In genomic region chr12:127362121-127362520, GRCh38 we compare ENCODE assay signal across 33 cellular contexts.
"Had no signal": no experiment of that assay in that cellular context is flagged by ENCODE, and none has a peak within 500 bp of the region (broad histone marks: within the 10 kb centered on the region; RNA-seq: fewer than 3 reads in every experiment).

No MANE protein-coding gene starts in this region.

- H3K4me3 ChIP-seq: adrenal gland, ascending aorta, body of pancreas, breast epithelium, cardiac muscle cell had no signal

- H3K4me1 ChIP-seq: adrenal gland, ascending aorta, body of pancreas, breast epithelium had no signal

- DNase-seq: activated effector memory CD4-positive, alpha-beta T cell treated with anti-CD3 and anti-CD28 coated beads, Interleukin-2, amount 50 U/mL, for 16 hours; activated effector memory CD4-positive, alpha-beta T cell treated with Interleukin-2 at 50 U/mL for 16 hours; activated gamma-delta T cell; activated gamma-delta T cell treated with Interleukin-2 at 50 U/mL for 16 hours; activated naive CD4-positive, alpha-beta T cell; activated naive CD4-positive, alpha-beta T cell treated with anti-CD3 and anti-CD28 coated beads for 36 hours; activated naive CD4-positive, alpha-beta T cell treated with anti-CD3 and anti-CD28 coated beads, Interleukin-2, amount 10 ng/mL, durations not matched to agents 7 days and 5 days; activated naive CD4-positive, alpha-beta T cell treated with anti-CD3 and anti-CD28 coated beads, Interleukin-2, amount 50 U/mL, for 16 hours; activated naive CD4-positive, alpha-beta T cell treated with Interleukin-2 at 50 U/mL for 16 hours; activated naive CD8-positive, alpha-beta T cell treated with anti-CD3 and anti-CD28 coated beads for 36 hours; activated naive CD8-positive, alpha-beta T cell treated with anti-CD3 and anti-CD28 coated beads, Interleukin-2, amount 10 ng/mL, durations not matched to agents 7 days and 5 days; activated naive CD8-positive, alpha-beta T cell treated with anti-CD3 and anti-CD28 coated beads, Interleukin-2, amount 50 U/mL, for 24 hours; activated T-cell treated with anti-CD3 and anti-CD28 coated beads for 4 hours; activated T-cell treated with anti-CD3 and anti-CD28 coated beads, Interleukin-2, amount 50 U/mL, for 1 hour; activated T-cell treated with anti-CD3 and anti-CD28 coated beads, Interleukin-2, amount 50 U/mL, for 24 hours; activated T-cell treated with anti-CD3 and anti-CD28 coated beads, Interleukin-2, amount 50 U/mL, for 4 hours; activated T-cell treated with anti-CD3 and anti-CD28 coated beads, Interleukin-2, amount 50 U/mL, for 48 hours; activated T-cell treated with anti-CD3 and anti-CD28 coated beads, Interleukin-2, amount 50 U/mL, for 72 hours; adrenal gland; amniotic stem cell; amygdala; anterior cingulate cortex; aorta; body of pancreas; brain microvascular endothelial cell; caudate nucleus; central memory CD4-positive, alpha-beta T cell; cerebellar nuclear complex had no signal

- H3K27me3 ChIP-seq: adrenal gland, ascending aorta, body of pancreas, brain microvascular endothelial cell, breast epithelium, cardiac muscle cell had no signal

- ATAC-seq: activated naive CD4-positive, alpha-beta T cell treated with anti-CD3 and anti-CD28 coated beads, Interleukin-2, amount 50 U/mL, for 72 hours; activated naive CD8-positive, alpha-beta T cell treated with anti-CD3 and anti-CD28 coated beads, Interleukin-2, amount 50 U/mL, for 24 hours; activated T-cell treated with anti-CD3 and anti-CD28 coated beads, Interleukin-2, amount 50 U/mL, for 4 hours; activated T-cell treated with anti-CD3 and anti-CD28 coated beads, Interleukin-2, amount 50 U/mL, for 72 hours; activated T-helper 17 cell treated with anti-CD3 and anti-CD28 coated beads, Interleukin-2, amount 50 U/mL, for 72 hours; body of pancreas had no signal

- H3K9me3 ChIP-seq: adrenal gland, ascending aorta, body of pancreas had no signal

- H3K27ac ChIP-seq: adrenal gland, ascending aorta, body of pancreas, brain microvascular endothelial cell, breast epithelium, cardiac muscle cell had no signal

- H3K36me3 ChIP-seq: adrenal gland, ascending aorta, brain microvascular endothelial cell, breast epithelium, cardiac muscle cell had no signal
